In genomic region chr14:22472935-22473854, GRCh38 we compare ENCODE assay signal across 8 cellular contexts.
DNase-seq lines count a peak whose midpoint lies in the region; ATAC-seq and TF ChIP-seq lines count a peak whose summit lies in the region.

No MANE protein-coding gene starts in this region.

- no peaks in the 10 kb centered on the region for H3K79me2 ChIP-seq in GM23248 (ENCODE audit: insufficient read depth)

- intact Hi-C loops in activated CD8-positive, alpha-beta T cell treated with anti-CD3 and anti-CD28 coated beads for 36 hours (cut with micrococcal nuclease): loop anchor here (10.0 kb wide), 1 partner anchor 148 kb away; no protein-coding TSS in a partner anchor

- no peak overlapping the region for H3K27ac Mint-ChIP-seq in activated CD8-positive, alpha-beta T cell treated with anti-CD3 and anti-CD28 coated beads for 36 hours

- no peaks in the 10 kb centered on the region for H4K20me1 ChIP-seq in GM23248 (ENCODE audit: insufficient read depth)

- no peaks in the 10 kb centered on the region for H3K36me3 Mint-ChIP-seq in activated CD8-positive, alpha-beta T cell treated with anti-CD3 and anti-CD28 coated beads for 36 hours (ENCODE audit: low read depth)

- no peaks in the 10 kb centered on the region for H3F3A ChIP-seq in GM23248 (ENCODE audit: insufficient read depth)

- no peak overlapping the region for H3K4me2 ChIP-seq in GM23248 (ENCODE audit: unreplicated experiment)

- TF ChIP-seq POLR2A in suprapubic skin (IDR thresholded peaks at IDR 0.05): no peak

- in situ Hi-C loops in GM23248 (cut with MboI): no loop called here

- no peak for ATAC-seq in activated CD8-positive, alpha-beta T cell treated with anti-CD3 and anti-CD28 coated beads for 36 hours

- POLR2A ChIA-PET in activated CD8-positive, alpha-beta T cell treated with anti-CD3 and anti-CD28 coated beads for 36 hours (lab: Charles Lee): interaction anchor here (0.7 kb wide), 1 partner anchor 92 kb away, joined by 3 read pairs; no protein-coding TSS in a partner anchor

- H3K36me3 ChIP-seq in GM23248 (ENCODE audit: low read depth) (no peaks in the 10 kb centered on the region), suprapubic skin (no peaks in the 10 kb centered on the region)

- no peaks in the 10 kb centered on the region for H3K9me2 ChIP-seq in GM23248 (ENCODE audit: insufficient read depth)

- DNase-seq in DMS53 treated with DMSO at 0.1 percent for 48 hours (lab: John Stamatoyannopoulos, UW; ENCODE audit: unreplicated experiment) (peak; percentile 16), GM23248 (peak; percentile 60), NCI-H1105 (lab: John Stamatoyannopoulos, UW) (peak; percentile 29), iPS-NIHi11 (ENCODE audit: low spot score) (peak; percentile 63), suprapubic skin (ENCODE audit: low spot score in 2 of 2) (no peak), activated T-cell treated with anti-CD3 and anti-CD28 coated beads for 4 hours (no peak)
- peak; percentile 62 for DNase-seq in activated gamma-delta T cell treated with anti-CD3 and anti-CD28 coated beads, Interleukin-2, amount 50 U/mL, for 16 hours (ENCODE audit: low read depth)
- DNase-seq in activated CD8-positive, alpha-beta T cell treated with anti-CD3 and anti-CD28 coated beads for 36 hours: no peak

- H3K4me3 ChIP-seq in GM23248: no peak overlapping the region
- no peak overlapping the region for H3K4me3 ChIP-seq in suprapubic skin

- no peak overlapping the region for H3K9ac ChIP-seq in GM23248

- H3K27me3 ChIP-seq in GM23248 (replicated peaks; ENCODE audit: insufficient read depth): peaks cover 18% of the 10 kb centered on the region; the same call in 1 of the 2 replicates
- H3K27me3 ChIP-seq in suprapubic skin: no peaks in the 10 kb centered on the region

- H3K9me3 ChIP-seq in GM23248 (ENCODE audit: low read depth) (no peaks in the 10 kb centered on the region), suprapubic skin (no peaks in the 10 kb centered on the region)

- H3K27me3 Mint-ChIP-seq in activated CD8-positive, alpha-beta T cell treated with anti-CD3 and anti-CD28 coated beads for 36 hours: no peaks in the 10 kb centered on the region

- no peaks in the 10 kb centered on the region for H3K4me1 Mint-ChIP-seq in activated CD8-positive, alpha-beta T cell treated with anti-CD3 and anti-CD28 coated beads for 36 hours (ENCODE audit: low read depth)

- H3K27ac ChIP-seq in GM23248 (no peak overlapping the region), suprapubic skin (no peak overlapping the region)

- CTCF ChIA-PET in activated CD8-positive, alpha-beta T cell treated with anti-CD3 and anti-CD28 coated beads for 36 hours (lab: Charles Lee): no interaction called here

- no peaks in the 10 kb centered on the region for H3K9me3 Mint-ChIP-seq in activated CD8-positive, alpha-beta T cell treated with anti-CD3 and anti-CD28 coated beads for 36 hours

- WGBS in GM23248 (ENCODE audit: low coverage in 1 of 2, low lambda C conversion rate in 2 of 2, missing lambda C conversion rate in 2 of 2), 2 experiments: 51% methylated on average over 12 of the region's 12 CpGs
- 75% methylated on average over 12 of the region's 12 CpGs for WGBS in suprapubic skin

- peak; percentile 21 to 31 for TF ChIP-seq CTCF in suprapubic skin (IDR thresholded peaks at IDR 0.05)
- TF ChIP-seq CTCF in activated CD8-positive, alpha-beta T cell treated with anti-CD3 and anti-CD28 coated beads for 36 hours (IDR thresholded peaks at IDR 0.05): no peak

- H2AFZ ChIP-seq in GM23248: no peak overlapping the region

- H3K4me1 ChIP-seq in GM23248 (ENCODE audit: insufficient read depth): peaks cover 8% of the 10 kb centered on the region
- H3K4me1 ChIP-seq in suprapubic skin: peaks cover 32% of the 10 kb centered on the region

- TF ChIP-seq EP300 in suprapubic skin (IDR thresholded peaks at IDR 0.05): no peak

- no peak overlapping the region for H3K4me3 Mint-ChIP-seq in activated CD8-positive, alpha-beta T cell treated with anti-CD3 and anti-CD28 coated beads for 36 hours

Comparison
In these comparisons a context has a peak if more than half of its experiments do, and no peak if none do; other contexts are left out.
1. DNase-seq: peak in DMS53 treated with DMSO at 0.1 percent for 48 hours (single experiment), GM23248 (single experiment), NCI-H1105 (single experiment), activated gamma-delta T cell treated with anti-CD3 and anti-CD28 coated beads, Interleukin-2, amount 50 U/mL, for 16 hours (single experiment) and iPS-NIHi11 (single experiment); none in suprapubic skin (0 of 2), activated CD8-positive, alpha-beta T cell treated with anti-CD3 and anti-CD28 coated beads for 36 hours (single experiment) and activated T-cell treated with anti-CD3 and anti-CD28 coated beads for 4 hours (single experiment).